Comparison of ENCODE assay signal across 14 cellular contexts in the genomic region with DNA sequence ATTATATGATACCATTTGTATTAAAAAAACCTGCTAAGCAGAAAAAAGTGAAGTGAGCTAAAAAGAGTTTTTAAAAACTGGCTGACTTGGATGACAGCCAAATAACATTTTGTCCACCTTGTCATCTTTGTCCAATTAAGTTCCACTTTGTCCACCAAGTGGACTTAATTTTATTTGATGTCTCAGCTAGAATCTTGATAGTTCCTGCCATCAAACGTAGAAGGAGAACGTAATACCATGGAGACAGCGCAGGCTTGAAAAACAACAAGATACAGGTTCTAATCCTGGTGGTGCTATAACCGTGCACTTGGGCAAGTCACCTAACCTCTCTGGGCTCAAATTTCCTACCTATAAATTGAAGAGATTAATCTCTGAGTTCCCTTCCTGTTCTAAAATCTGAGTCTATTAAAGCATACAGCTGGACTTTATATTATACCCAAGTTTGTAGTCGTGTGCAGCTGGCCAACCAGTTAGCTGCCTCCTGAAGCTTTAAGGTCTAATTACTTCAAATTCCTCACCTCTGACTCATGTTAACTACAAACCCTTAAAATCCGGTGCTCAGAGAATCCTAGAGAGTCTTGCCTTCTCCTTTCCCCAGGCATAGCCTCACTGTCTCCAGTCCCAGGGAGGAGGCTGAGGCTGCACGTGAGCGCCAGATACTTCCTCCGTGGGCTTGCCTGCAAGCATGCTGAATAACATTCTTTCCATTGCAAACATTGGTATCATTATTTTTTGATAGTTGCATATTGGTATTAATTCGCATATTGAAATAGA. TPM values are rescaled to one million over a fixed set of nuclear protein-coding genes. Genes with fewer than 3 reads are reported as not detected.
DNase-seq lines count a peak whose midpoint lies in the region; ATAC-seq, FAIRE-seq and TF ChIP-seq lines count a peak whose summit lies in the region.
"Had no signal": no experiment of that assay in that cellular context is flagged by ENCODE, and none has a peak within 500 bp of the region (broad histone marks: within the 10 kb centered on the region; RNA-seq: fewer than 3 reads in every experiment).

No MANE protein-coding gene starts in this region.

- H3K27ac ChIP-seq in RWPE1 (no peak overlapping the region), fibroblast of lung (ENCODE audit: insufficient read depth, low read length) (no peak overlapping the region), osteoblast (ENCODE audit: low read depth, low read length) (no peak overlapping the region), kidney (ENCODE audit: low read depth in 2 of 2, low read length in 2 of 2) (no peak overlapping the region)

- no peak for TF ChIP-seq CTCF in RWPE1 (conservative IDR thresholded peaks at IDR 0.05; ENCODE audit: low read depth)
- TF ChIP-seq CTCF in fibroblast of lung (conservative IDR thresholded peaks at IDR 0.05 in 1 of 2, IDR thresholded peaks at IDR 0.05 in 1 of 2; ENCODE audit: low read depth in 1 of 2, low read length in 2 of 2): no peak
- TF ChIP-seq CTCF in osteoblast (IDR thresholded peaks at IDR 0.05; ENCODE audit: extremely low read depth, low read depth, low read length): no peak
- TF ChIP-seq CTCF in kidney (IDR thresholded peaks at IDR 0.05; ENCODE audit: borderline replicate concordance, extremely low read depth, insufficient read depth): no peak

- POLR2A ChIA-PET in RWPE1 (lab: Yijun Ruan, JAX; ENCODE audit: low non-redundant PET): no interaction called here

- FAIRE-seq in kidney (lab: Jason Lieb, UNC): no peak

- H3K9ac ChIP-seq in fibroblast of lung (ENCODE audit: insufficient read depth, low read length): no peak overlapping the region
- no peak overlapping the region for H3K9ac ChIP-seq in kidney (ENCODE audit: low read length in 2 of 2)

- H3K79me2 ChIP-seq in fibroblast of lung (ENCODE audit: control insufficient read depth, insufficient read depth, low read length) (no peaks in the 10 kb centered on the region), osteoblast (ENCODE audit: insufficient read depth, low read length) (no peaks in the 10 kb centered on the region)

- H3K4me2 ChIP-seq in fibroblast of lung (ENCODE audit: extremely low read depth, insufficient read depth, low read length) (no peak overlapping the region), osteoblast (ENCODE audit: insufficient read depth, low read length) (peak overlapping the region; percentile 26)

- no peaks in the 10 kb centered on the region for H3K27me3 ChIP-seq in fibroblast of lung (ENCODE audit: control insufficient read depth, insufficient read depth, low read length)
- H3K27me3 ChIP-seq in osteoblast (ENCODE audit: insufficient read depth, low read length): no peaks in the 10 kb centered on the region

- CTCF ChIA-PET in RWPE1 (lab: Yijun Ruan, JAX): interaction anchor here (0.6 kb wide), 1 partner anchor 1725 kb away, joined by 3 read pairs; no protein-coding TSS in a partner anchor

- H3K36me3 ChIP-seq in fibroblast of lung (ENCODE audit: control insufficient read depth, insufficient read depth, low read length): no peaks in the 10 kb centered on the region
- H3K36me3 ChIP-seq in osteoblast (ENCODE audit: insufficient read depth, low read length): no peaks in the 10 kb centered on the region
- H3K36me3 ChIP-seq in kidney (ENCODE audit: control insufficient read depth in 1 of 2, insufficient read depth in 2 of 2, low read length in 2 of 2): no peaks in the 10 kb centered on the region

- DNase-seq in H4 (ENCODE audit: low spot score) (peak; percentile 68), RWPE1 (ENCODE audit: low spot score) (peak; percentile 38), fibroblast of lung (ENCODE audit: low read depth in 2 of 2) (peak; percentile 66 to 83), osteoblast (ENCODE audit: insufficient read length, low spot score, missing footprints) (no peak), NCI-H82 (lab: John Stamatoyannopoulos, UW) (no peak), kidney (no peak)
- DNase-seq: activated T-cell treated with anti-CD3 and anti-CD28 coated beads, Interleukin-2, amount 50 U/mL, for 4 hours; central memory CD4-positive, alpha-beta T cell; hippocampal formation; NCI-H1417 treated with DMSO at 0.1 percent for 48 hours; stimulated activated naive CD8-positive, alpha-beta T cell treated with anti-CD3 and anti-CD28 coated beads, Interleukin-15, Interleukin-2, amounts not matched to agents 100 U/mL and 50 U/mL, for 24 hours had no signal

- intact Hi-C loops in kidney (cut with DNase I): no loop called here

- H2AFZ ChIP-seq in fibroblast of lung (ENCODE audit: low read length) (no peak overlapping the region), osteoblast (ENCODE audit: low read length) (no peak overlapping the region)

- H3K4me3 ChIP-seq in fibroblast of lung (replicated peaks in 1 of 4; ENCODE audit: control extremely low read depth in 1 of 4, insufficient read depth in 1 of 4, low read depth in 3 of 4, low read length in 4 of 4) (no peak overlapping the region), osteoblast (ENCODE audit: insufficient read depth, low read length) (no peak overlapping the region), kidney (ENCODE audit: low read length in 2 of 2) (no peak overlapping the region)

- H3K9me3 ChIP-seq in fibroblast of lung (ENCODE audit: control insufficient read depth, insufficient read depth, low read depth, low read length) (no peaks in the 10 kb centered on the region), osteoblast (ENCODE audit: low read depth, low read length) (no peaks in the 10 kb centered on the region), kidney (ENCODE audit: control insufficient read depth in 1 of 2, low read length in 2 of 2) (no peaks in the 10 kb centered on the region)

- no peak for ATAC-seq in HG03354 (IDR thresholded peaks at IDR 0.05; ENCODE audit: poor library complexity, severe bottlenecking, unreplicated experiment)
- no peak for ATAC-seq in GM21529 (IDR thresholded peaks at IDR 0.05; ENCODE audit: unreplicated experiment)
- ATAC-seq: activated T-cell treated with anti-CD3 and anti-CD28 coated beads, Interleukin-2, amount 50 U/mL, for 4 hours; stimulated activated naive CD8-positive, alpha-beta T cell treated with anti-CD3 and anti-CD28 coated beads, Interleukin-15, Interleukin-2, amounts not matched to agents 100 U/mL and 50 U/mL, for 24 hours had no signal

- H4K20me1 ChIP-seq in fibroblast of lung (ENCODE audit: control insufficient read depth, extremely low read depth, insufficient read depth, low read length) (no peaks in the 10 kb centered on the region), osteoblast (ENCODE audit: insufficient read depth, low read length) (no peaks in the 10 kb centered on the region)

- H3K4me1 ChIP-seq in fibroblast of lung (ENCODE audit: control insufficient read depth, extremely low read depth, insufficient read depth, low read length): no peaks in the 10 kb centered on the region
- H3K4me1 ChIP-seq in osteoblast (ENCODE audit: insufficient read depth, low read length): peaks cover 7% of the 10 kb centered on the region
- no peaks in the 10 kb centered on the region for H3K4me1 ChIP-seq in kidney (ENCODE audit: control insufficient read depth in 1 of 2, insufficient read depth in 1 of 2, low read depth in 1 of 2, low read length in 2 of 2)

RNA-seq across cellular contexts. Expression of a gene that starts 16.8 kb away (rescaled TPM):
- total RNA-seq in H4 (2014; rRNA removed; shearing (Covaris generic)): not detected in 2 replicates
- total RNA-seq in fibroblast of lung (not detected in 2 replicates), osteoblast (not detected in 2 replicates), kidney (not detected)
- polyA plus RNA-seq in fibroblast of lung (not detected in 2 replicates), kidney (ENCODE audit: insufficient read depth, low read depth, low replicate concordance) (not detected)
- polyA plus RNA-seq in fibroblast of lung (2012): not detected in 2 replicates
- polyA minus RNA-seq in fibroblast of lung (ENCODE audit: low replicate concordance): not detected in 2 replicates
- total RNA-seq: activated T-cell treated with anti-CD3 and anti-CD28 coated beads, Interleukin-2, amount 50 U/mL, for 4 hours had no signal
- polyA plus RNA-seq: neural cell had no signal

Comparison
In these comparisons a context has a peak if more than half of its experiments do, and no peak if none do; other contexts are left out.
1. DNase-seq: peak in H4 (single experiment), RWPE1 (single experiment) and fibroblast of lung (2 of 2); none in osteoblast (single experiment), NCI-H82 (single experiment) and kidney (single experiment).